ENCODE assay signal across 28 cellular contexts in the genomic region with DNA sequence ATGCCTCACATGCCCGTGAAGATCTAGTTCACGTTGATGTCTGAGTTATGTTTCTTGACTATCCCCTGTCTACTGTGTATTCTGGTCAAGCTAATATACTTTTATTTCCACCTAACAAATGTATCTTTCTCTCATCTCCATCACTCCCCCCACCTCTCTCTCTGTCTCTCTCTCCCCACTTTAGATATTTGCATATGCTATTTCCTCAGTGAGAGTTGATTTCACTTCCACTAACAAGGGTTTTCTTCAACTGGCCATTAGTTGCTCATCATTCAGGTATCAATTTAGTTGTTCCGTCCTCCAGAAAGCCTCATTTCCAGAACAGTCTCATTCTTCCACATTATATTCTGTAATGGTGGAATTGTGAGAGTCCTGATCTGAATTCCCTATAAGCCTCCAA.
"Had no signal": no experiment of that assay in that cellular context is flagged by ENCODE, and none has a peak within 500 bp of the region (broad histone marks: within the 10 kb centered on the region; RNA-seq: fewer than 3 reads in every experiment).

No MANE protein-coding gene starts in this region.

- H3K4me3 Mint-ChIP-seq: activated CD4-positive, alpha-beta memory T cell treated with anti-CD3 and anti-CD28 coated beads for 36 hours; activated CD4-positive, alpha-beta T cell treated with anti-CD3 and anti-CD28 coated beads for 36 hours; activated CD4-positive, alpha-beta T cell treated with anti-CD3 and anti-CD28 coated beads, Interleukin-2, amount 10 ng/mL, durations not matched to agents 24 days and 14 days; activated CD8-positive, alpha-beta memory T cell treated with anti-CD3 and anti-CD28 coated beads, Interleukin-2, amount 10 ng/mL, durations not matched to agents 7 days and 5 days; activated CD8-positive, alpha-beta T cell treated with anti-CD3 and anti-CD28 coated beads, Interleukin-2, amount 10 ng/mL, durations not matched to agents 7 days and 5 days; activated naive CD4-positive, alpha-beta T cell treated with anti-CD3 and anti-CD28 coated beads for 36 hours; activated naive CD8-positive, alpha-beta T cell treated with anti-CD3 and anti-CD28 coated beads, Interleukin-2, amount 10 ng/mL, durations not matched to agents 7 days and 5 days; activated T-helper 1 cell treated with anti-CD3 and anti-CD28 coated beads, Interleukin-12 subunit alpha, Interleukin-12 subunit beta, Interleukin-2, Interleukin-4 antibody, amounts not matched to agents 30 ng/mL and 10 ng/mL and 1 ng/mL, durations not matched to agents 14 hours and 24 hours and 36 hours; brain had no signal

- H3K27me3 ChIP-seq: ascending aorta, breast epithelium, cardiac muscle cell, colonic mucosa, esophagus squamous epithelium had no signal

- H3K4me3 ChIP-seq: ascending aorta, breast epithelium, cardiac muscle cell, colonic mucosa, esophagus squamous epithelium had no signal

- H3K27ac ChIP-seq: ascending aorta, breast epithelium, cardiac muscle cell, colonic mucosa, epithelial cell of prostate, esophagus squamous epithelium had no signal

- H3K9me3 Mint-ChIP-seq: activated CD4-positive, alpha-beta memory T cell treated with anti-CD3 and anti-CD28 coated beads for 36 hours; activated CD4-positive, alpha-beta T cell treated with anti-CD3 and anti-CD28 coated beads, Interleukin-2, amount 10 ng/mL, durations not matched to agents 24 days and 14 days; activated T-helper 1 cell treated with anti-CD3 and anti-CD28 coated beads, Interleukin-12 subunit alpha, Interleukin-12 subunit beta, Interleukin-2, Interleukin-4 antibody, amounts not matched to agents 30 ng/mL and 10 ng/mL and 1 ng/mL, durations not matched to agents 14 hours and 24 hours and 36 hours had no signal

- ATAC-seq: activated CD4-positive, alpha-beta T cell treated with anti-CD3 and anti-CD28 coated beads for 36 hours; activated CD8-positive, alpha-beta memory T cell treated with anti-CD3 and anti-CD28 coated beads, Interleukin-2, amount 10 ng/mL, durations not matched to agents 7 days and 5 days; activated CD8-positive, alpha-beta T cell treated with anti-CD3 and anti-CD28 coated beads, Interleukin-2, amount 10 ng/mL, durations not matched to agents 7 days and 5 days; activated naive CD4-positive, alpha-beta T cell treated with anti-CD3 and anti-CD28 coated beads, Interleukin-2, amount 50 U/mL, for 72 hours had no signal

- H3K4me1 Mint-ChIP-seq: activated CD4-positive, alpha-beta T cell treated with anti-CD3 and anti-CD28 coated beads for 36 hours; activated CD4-positive, alpha-beta T cell treated with anti-CD3 and anti-CD28 coated beads, Interleukin-2, amount 10 ng/mL, durations not matched to agents 24 days and 14 days; activated CD8-positive, alpha-beta memory T cell treated with anti-CD3 and anti-CD28 coated beads, Interleukin-2, amount 10 ng/mL, durations not matched to agents 7 days and 5 days; activated naive CD8-positive, alpha-beta T cell treated with anti-CD3 and anti-CD28 coated beads, Interleukin-2, amount 10 ng/mL, durations not matched to agents 7 days and 5 days had no signal

- H3K27ac Mint-ChIP-seq: activated CD4-positive, alpha-beta memory T cell treated with anti-CD3 and anti-CD28 coated beads for 36 hours; activated CD4-positive, alpha-beta T cell treated with anti-CD3 and anti-CD28 coated beads for 36 hours; activated CD4-positive, alpha-beta T cell treated with anti-CD3 and anti-CD28 coated beads, Interleukin-2, amount 10 ng/mL, durations not matched to agents 24 days and 14 days; activated CD8-positive, alpha-beta memory T cell treated with anti-CD3 and anti-CD28 coated beads, Interleukin-2, amount 10 ng/mL, durations not matched to agents 7 days and 5 days; activated CD8-positive, alpha-beta T cell treated with anti-CD3 and anti-CD28 coated beads, Interleukin-2, amount 10 ng/mL, durations not matched to agents 7 days and 5 days; activated naive CD4-positive, alpha-beta T cell treated with anti-CD3 and anti-CD28 coated beads for 36 hours; activated naive CD4-positive, alpha-beta T cell treated with anti-CD3 and anti-CD28 coated beads, Interleukin-2, amount 50 U/mL, for 72 hours; activated naive CD8-positive, alpha-beta T cell treated with anti-CD3 and anti-CD28 coated beads, Interleukin-2, amount 10 ng/mL, durations not matched to agents 7 days and 5 days; activated T-helper 1 cell treated with anti-CD3 and anti-CD28 coated beads, Interleukin-12 subunit alpha, Interleukin-12 subunit beta, Interleukin-2, Interleukin-4 antibody, amounts not matched to agents 30 ng/mL and 10 ng/mL and 1 ng/mL, durations not matched to agents 14 hours and 24 hours and 36 hours; activated T-helper 2 cell treated with anti-CD3 and anti-CD28 coated beads, Interferon-gamma antibody, Interleukin-2, Interleukin-4, amounts not matched to agents 10 μg/mL and 5 μg/mL and 100 μg/mL, durations not matched to agents 14 hours and 24 hours and 36 hours; brain had no signal

- DNase-seq: activated CD4-positive, alpha-beta memory T cell treated with anti-CD3 and anti-CD28 coated beads for 36 hours; activated CD4-positive, alpha-beta T cell treated with anti-CD3 and anti-CD28 coated beads for 36 hours; activated CD4-positive, alpha-beta T cell treated with anti-CD3 and anti-CD28 coated beads, Interleukin-2, amount 10 ng/mL, durations not matched to agents 24 days and 14 days; activated CD4-positive, CD25-positive, alpha-beta regulatory T cell; activated CD4-positive, CD25-positive, alpha-beta regulatory T cell treated with anti-CD3 and anti-CD28 coated beads, Interleukin-2, amount 50 U/mL, for 72 hours; activated CD8-positive, alpha-beta memory T cell treated with anti-CD3 and anti-CD28 coated beads, Interleukin-2, amount 10 ng/mL, durations not matched to agents 7 days and 5 days; activated CD8-positive, alpha-beta memory T cell treated with anti-CD3 and anti-CD28 coated beads, Interleukin-2, amount 50 U/mL, for 4 hours; activated CD8-positive, alpha-beta T cell treated with anti-CD3 and anti-CD28 coated beads, Interleukin-2, amount 10 ng/mL, durations not matched to agents 7 days and 5 days; activated effector memory CD4-positive, alpha-beta T cell treated with anti-CD3 and anti-CD28 coated beads, Interleukin-2, amount 50 U/mL, for 16 hours; activated naive CD4-positive, alpha-beta T cell treated with anti-CD3 and anti-CD28 coated beads for 36 hours; activated naive CD8-positive, alpha-beta T cell treated with anti-CD3 and anti-CD28 coated beads, Interleukin-2, amount 10 ng/mL, durations not matched to agents 7 days and 5 days; activated T-cell treated with anti-CD3 and anti-CD28 coated beads, Interleukin-2, amount 50 U/mL, for 1 hour; activated T-cell treated with anti-CD3 and anti-CD28 coated beads, Interleukin-2, amount 50 U/mL, for 48 hours; central memory CD4-positive, alpha-beta T cell; cerebellar nuclear complex; colonic mucosa; effector CD8-positive, alpha-beta T cell; esophagus squamous epithelium; head of caudate nucleus; T-helper 2 cell had no signal

- H3K36me3 ChIP-seq: ascending aorta, breast epithelium, cardiac muscle cell, colonic mucosa, esophagus squamous epithelium had no signal

- H3K4me1 ChIP-seq: ascending aorta, breast epithelium, colonic mucosa, esophagus squamous epithelium had no signal

- H3K36me3 Mint-ChIP-seq: activated CD4-positive, alpha-beta memory T cell treated with anti-CD3 and anti-CD28 coated beads for 36 hours; activated CD8-positive, alpha-beta memory T cell treated with anti-CD3 and anti-CD28 coated beads, Interleukin-2, amount 10 ng/mL, durations not matched to agents 7 days and 5 days; activated naive CD8-positive, alpha-beta T cell treated with anti-CD3 and anti-CD28 coated beads, Interleukin-2, amount 10 ng/mL, durations not matched to agents 7 days and 5 days had no signal

- H3K9me3 ChIP-seq: ascending aorta, colonic mucosa, esophagus squamous epithelium had no signal

- H3K27me3 Mint-ChIP-seq: activated CD4-positive, alpha-beta memory T cell treated with anti-CD3 and anti-CD28 coated beads for 36 hours; activated CD4-positive, alpha-beta T cell treated with anti-CD3 and anti-CD28 coated beads for 36 hours; activated CD4-positive, alpha-beta T cell treated with anti-CD3 and anti-CD28 coated beads, Interleukin-2, amount 10 ng/mL, durations not matched to agents 24 days and 14 days; activated CD8-positive, alpha-beta memory T cell treated with anti-CD3 and anti-CD28 coated beads, Interleukin-2, amount 10 ng/mL, durations not matched to agents 7 days and 5 days; activated naive CD8-positive, alpha-beta T cell treated with anti-CD3 and anti-CD28 coated beads, Interleukin-2, amount 10 ng/mL, durations not matched to agents 7 days and 5 days had no signal
